8 cellular contexts compared by ENCODE assay signal in the genomic region with DNA sequence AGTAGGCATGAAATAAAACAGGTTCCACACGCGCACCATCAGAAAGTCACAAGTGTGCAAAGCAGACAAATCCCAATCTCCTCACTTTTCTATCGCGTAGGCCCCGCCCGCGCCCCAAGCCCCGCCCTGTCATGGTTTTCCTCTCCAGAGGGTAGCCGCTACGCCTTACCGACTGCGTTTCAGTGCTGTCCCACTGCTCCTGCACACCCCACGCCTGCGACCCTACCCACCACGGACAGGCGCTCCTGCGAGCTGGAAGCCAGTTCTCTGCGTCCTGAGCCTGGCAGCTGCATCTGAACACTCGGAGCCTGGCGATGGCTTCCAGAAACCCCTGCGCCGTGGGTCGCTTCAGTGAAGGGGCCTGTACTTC. TPM values are rescaled to one million over a fixed set of nuclear protein-coding genes. Genes with fewer than 3 reads are reported as not detected.
DNase-seq lines count a peak whose midpoint lies in the region; ATAC-seq and TF ChIP-seq lines count a peak whose summit lies in the region.

No MANE protein-coding gene starts in this region.

- H3K9ac ChIP-seq in KMS-11, result peak overlapping the region; percentile 44; the same call in 1 of the 2 replicates

- peak overlapping the region; percentile 97 for H2AFZ ChIP-seq in KMS-11 (ENCODE audit: low read depth)

- H3K27me3 Mint-ChIP-seq in activated CD4-positive, alpha-beta T cell treated with anti-CD3 and anti-CD28 coated beads, Interleukin-2, amount 10 ng/mL, durations not matched to agents 7 days and 5 days, result no peaks in the 10 kb centered on the region
- H3K27me3 Mint-ChIP-seq in nephron progenitor cell (ENCODE audit: low read depth, poor library complexity), result no peaks in the 10 kb centered on the region

- H3K4me1 Mint-ChIP-seq in activated CD4-positive, alpha-beta T cell treated with anti-CD3 and anti-CD28 coated beads, Interleukin-2, amount 10 ng/mL, durations not matched to agents 7 days and 5 days, result peaks cover 17% of the 10 kb centered on the region
- peaks cover 12% of the 10 kb centered on the region for H3K4me1 Mint-ChIP-seq in nephron progenitor cell

- no peaks in the 10 kb centered on the region for H4K20me1 ChIP-seq in KMS-11 (ENCODE audit: insufficient read depth)

- peaks cover 69% of the 10 kb centered on the region for H3K9me3 Mint-ChIP-seq in activated CD4-positive, alpha-beta T cell treated with anti-CD3 and anti-CD28 coated beads, Interleukin-2, amount 10 ng/mL, durations not matched to agents 7 days and 5 days
- peaks cover 96% of the 10 kb centered on the region for H3K9me3 Mint-ChIP-seq in nephron progenitor cell

- peak overlapping the region; percentile 95 for H3K27ac Mint-ChIP-seq in activated CD4-positive, alpha-beta T cell treated with anti-CD3 and anti-CD28 coated beads, Interleukin-2, amount 10 ng/mL, durations not matched to agents 7 days and 5 days
- H3K27ac Mint-ChIP-seq in nephron progenitor cell, result peak overlapping the region; percentile 89

- no peak overlapping the region for H3K27ac ChIP-seq in KMS-11
- H3K27ac ChIP-seq in substantia nigra (ENCODE audit: low read depth, low read length, poor library complexity, severe bottlenecking), result peak overlapping the region; percentile 80

- H3K36me3 Mint-ChIP-seq in activated CD4-positive, alpha-beta T cell treated with anti-CD3 and anti-CD28 coated beads, Interleukin-2, amount 10 ng/mL, durations not matched to agents 7 days and 5 days (ENCODE audit: low read depth), result peaks cover 65% of the 10 kb centered on the region
- peaks cover 75% of the 10 kb centered on the region for H3K36me3 Mint-ChIP-seq in nephron progenitor cell (ENCODE audit: low read depth)

- peak overlapping the region; percentile 95 for H3K4me3 Mint-ChIP-seq in activated CD4-positive, alpha-beta T cell treated with anti-CD3 and anti-CD28 coated beads, Interleukin-2, amount 10 ng/mL, durations not matched to agents 7 days and 5 days
- peak overlapping the region; percentile 97 for H3K4me3 Mint-ChIP-seq in nephron progenitor cell

- H3K4me3 ChIP-seq in KMS-11 (IDR thresholded peaks at IDR 0.05; ENCODE audit: insufficient read depth, low read depth, low read length), result no peak overlapping the region

- CTCF ChIA-PET in activated CD4-positive, alpha-beta T cell treated with anti-CD3 and anti-CD28 coated beads, Interleukin-2, amount 10 ng/mL, durations not matched to agents 7 days and 5 days (lab: Charles Lee), result no interaction called here

- ATAC-seq in GM21528 (IDR thresholded peaks at IDR 0.05; ENCODE audit: low FRiP score, unreplicated experiment), result peak; percentile 34
- ATAC-seq in esophagus mucosa, result peak; percentile 42

- H3K27me3 ChIP-seq in KMS-11 (ENCODE audit: insufficient read depth, low read depth), result no peaks in the 10 kb centered on the region

- no peaks in the 10 kb centered on the region for H3K4me1 ChIP-seq in KMS-11 (ENCODE audit: low read depth, poor library complexity, severe bottlenecking)

- no peaks in the 10 kb centered on the region for H3K79me2 ChIP-seq in KMS-11 (ENCODE audit: insufficient read depth, low read depth)

- peak overlapping the region; percentile 34; the same call in 1 of the 2 replicates for H3K4me2 ChIP-seq in KMS-11

- POLR2A ChIA-PET in activated CD4-positive, alpha-beta T cell treated with anti-CD3 and anti-CD28 coated beads, Interleukin-2, amount 10 ng/mL, durations not matched to agents 7 days and 5 days (lab: Charles Lee), result no interaction called here

- DNase-seq in DMS53 (lab: John Stamatoyannopoulos, UW) (peak; percentile 76), nephron progenitor cell (peak; percentile 63), substantia nigra (lab: John Stamatoyannopoulos, UW) (peak in 23 of 49 donors; percentile 14 to 87 (median 50)), NCI-H2081 (lab: John Stamatoyannopoulos, UW) (no peak)
- peak; percentile 53 for DNase-seq in activated CD4-positive, alpha-beta T cell treated with anti-CD3 and anti-CD28 coated beads, Interleukin-2, amount 10 ng/mL, durations not matched to agents 7 days and 5 days

- no peaks in the 10 kb centered on the region for H3K36me3 ChIP-seq in KMS-11 (ENCODE audit: insufficient read depth)

- no peak for TF ChIP-seq CTCF in KMS-11 (conservative IDR thresholded peaks at IDR 0.05; ENCODE audit: low read depth, low read length)
- TF ChIP-seq CTCF in nephron progenitor cell (IDR thresholded peaks at IDR 0.05), result no peak

RNA-seq across cellular contexts. Expression of gene ZNF470, which starts 0.4 kb away (rescaled TPM):
- total RNA-seq in activated CD4-positive, alpha-beta T cell treated with anti-CD3 and anti-CD28 coated beads, Interleukin-2, amount 10 ng/mL, durations not matched to agents 7 days and 5 days, result 1 to 10 TPM; 4.4 to 6.3 TPM
- 2.4 TPM for total RNA-seq in esophagus mucosa

RNA-seq across cellular contexts. Expression of gene ZFP28, which starts 28.1 kb away (rescaled TPM):
- total RNA-seq in activated CD4-positive, alpha-beta T cell treated with anti-CD3 and anti-CD28 coated beads, Interleukin-2, amount 10 ng/mL, durations not matched to agents 7 days and 5 days, result 1 to 10 TPM; 4.7 to 5.6 TPM
- total RNA-seq in esophagus mucosa, result 3.6 TPM

RNA-seq across cellular contexts. Expression of gene ZNF71, which starts 28.2 kb away (rescaled TPM):
- 1 to 10 TPM; 6.4 TPM for total RNA-seq in activated CD4-positive, alpha-beta T cell treated with anti-CD3 and anti-CD28 coated beads, Interleukin-2, amount 10 ng/mL, durations not matched to agents 7 days and 5 days
- total RNA-seq in esophagus mucosa, result 1.9 TPM

RNA-seq across cellular contexts. Expression of gene ZNF471, which starts 59.2 kb away (rescaled TPM):
- 1 to 10 TPM; 1.1 to 1.5 TPM for total RNA-seq in activated CD4-positive, alpha-beta T cell treated with anti-CD3 and anti-CD28 coated beads, Interleukin-2, amount 10 ng/mL, durations not matched to agents 7 days and 5 days
- total RNA-seq in esophagus mucosa, result 2.0 TPM

Comparison
In these comparisons a context has a peak if more than half of its experiments do, and no peak if none do; other contexts are left out.
1. DNase-seq: peak in DMS53 (single experiment), activated CD4-positive, alpha-beta T cell treated with anti-CD3 and anti-CD28 coated beads, Interleukin-2, amount 10 ng/mL, durations not matched to agents 7 days and 5 days (single experiment) and nephron progenitor cell (single experiment); none in NCI-H2081 (0 of 2).